ENCODE assay signal across 8 cellular contexts in genomic region chr17:82414548-82415281, GRCh38. TPM values are rescaled to one million over a fixed set of nuclear protein-coding genes. Genes with fewer than 3 reads are reported as not detected.
A peak's percentile ranks its signal among the peaks of the same experiment; 100 is the strongest.
DNase-seq lines count a peak whose midpoint lies in the region; ATAC-seq, FAIRE-seq and TF ChIP-seq lines count a peak whose summit lies in the region.

No MANE protein-coding gene starts in this region.

- no peaks in the 10 kb centered on the region for H3K9me3 ChIP-seq in SJCRH30 (replicated peaks)
- no peaks in the 10 kb centered on the region for H3K9me3 ChIP-seq in gastroesophageal sphincter
- H3K9me3 ChIP-seq in pancreas: no peaks in the 10 kb centered on the region
- no peaks in the 10 kb centered on the region for H3K9me3 ChIP-seq in tibial nerve

- FAIRE-seq in pancreas (lab: Jason Lieb, UNC): no peak

- TF ChIP-seq CTCF in HL-60 (IDR thresholded peaks at IDR 0.05; ENCODE audit: insufficient read depth, low read length): peak; percentile 16
- peak in 3 of 4 experiments; percentile 57 to 76 (median 60) for TF ChIP-seq CTCF in gastroesophageal sphincter (IDR thresholded peaks at IDR 0.05)
- peak in 3 of 4 donors; percentile 14 to 34 (median 32) for TF ChIP-seq CTCF in pancreas (IDR thresholded peaks at IDR 0.05)
- peak; percentile 59 to 88 (median 70) for TF ChIP-seq CTCF in tibial nerve (IDR thresholded peaks at IDR 0.05)

- peak; percentile 52 for ATAC-seq in gastroesophageal sphincter
- peak; percentile 32 to 75 (median 67) for ATAC-seq in pancreas
- no peak for ATAC-seq in GM19463 (IDR thresholded peaks at IDR 0.05; ENCODE audit: unreplicated experiment)

- DNase-seq in Ammon's horn (ENCODE audit: low spot score): peak; percentile 78
- peak; percentile 46 to 73 for DNase-seq in HL-60 (ENCODE audit: low read depth in 1 of 2, low spot score in 1 of 2)
- peak; percentile 82 to 87 for DNase-seq in SJCRH30
- DNase-seq in activated gamma-delta T cell treated with anti-CD3 and anti-CD28 coated beads, Interleukin-2, amount 50 U/mL, for 16 hours (ENCODE audit: low read depth): peak; percentile 58
- peak in 5 of 6 donors; percentile 65 to 89 (median 76) for DNase-seq in pancreas
- peak in 1 of 2 donors; percentile 66 for DNase-seq in tibial nerve (ENCODE audit: low spot score in 2 of 2)

- TF ChIP-seq EP300 in gastroesophageal sphincter (IDR thresholded peaks at IDR 0.05) (no peak), tibial nerve (IDR thresholded peaks at IDR 0.05) (peak in 1 of 2 donors; percentile 24)

- intact Hi-C loops in pancreas (cut with DNase I): no loop called here

- TF ChIP-seq POLR2A in gastroesophageal sphincter (IDR thresholded peaks at IDR 0.05) (no peak), tibial nerve (IDR thresholded peaks at IDR 0.05) (no peak)

- H3K27me3 ChIP-seq in HL-60 (ENCODE audit: insufficient read depth, poor library complexity, severe bottlenecking): no peaks in the 10 kb centered on the region
- H3K27me3 ChIP-seq in SJCRH30: no peaks in the 10 kb centered on the region
- no peaks in the 10 kb centered on the region for H3K27me3 ChIP-seq in gastroesophageal sphincter
- no peaks in the 10 kb centered on the region for H3K27me3 ChIP-seq in pancreas
- no peaks in the 10 kb centered on the region for H3K27me3 ChIP-seq in tibial nerve

- H3K4me1 ChIP-seq in SJCRH30: peaks cover 31% of the 10 kb centered on the region
- H3K4me1 ChIP-seq in gastroesophageal sphincter: peaks cover 0 to 43% (median 5%) of the 10 kb centered on the region in 3 donors
- peaks cover 4 to 14% (median 6%) of the 10 kb centered on the region in 3 donors for H3K4me1 ChIP-seq in pancreas
- H3K4me1 ChIP-seq in tibial nerve: peaks cover 0 to 33% (median 2%) of the 10 kb centered on the region in 4 donors

- H3K27ac ChIP-seq in HL-60 (replicated peaks) (no peak overlapping the region), SJCRH30 (no peak overlapping the region), gastroesophageal sphincter (no peak overlapping the region), pancreas (no peak overlapping the region), tibial nerve (no peak overlapping the region)

- H3K4me3 ChIP-seq in HL-60 (replicated peaks; ENCODE audit: insufficient read depth, low read length) (no peak overlapping the region), SJCRH30 (no peak overlapping the region), gastroesophageal sphincter (no peak overlapping the region), pancreas (no peak overlapping the region), tibial nerve (no peak overlapping the region)

- no peaks in the 10 kb centered on the region for H3K36me3 ChIP-seq in SJCRH30
- peaks cover 0 to 33% of the 10 kb centered on the region in 2 donors for H3K36me3 ChIP-seq in gastroesophageal sphincter
- no peaks in the 10 kb centered on the region for H3K36me3 ChIP-seq in pancreas
- peaks cover 0 to 27% (median 0%) of the 10 kb centered on the region in 3 donors for H3K36me3 ChIP-seq in tibial nerve

- 3 to 8% methylated on average over 15 to 18 of the region's 38 CpGs for WGBS in gastroesophageal sphincter (ENCODE audit: low coverage in 1 of 2), 2 donors
- 31 to 33% methylated on average over 38 of the region's 38 CpGs for WGBS in pancreas, 2 donors
- 19 to 21% methylated on average over 38 of the region's 38 CpGs for WGBS in tibial nerve, 2 donors

RNA-seq across cellular contexts. Expression of gene HEXD, which starts 3.4 kb away (rescaled TPM):
- total RNA-seq in SJCRH30 (2014; rRNA removed; shearing (Covaris generic)): 8.9 and 14.2 TPM in 2 replicates
- total RNA-seq in gastroesophageal sphincter (10 to 100 TPM; 13.9 to 31.9 (median 19.1) TPM), pancreas (10 to 100 TPM; 25.9 to 57.3 (median 38.1) TPM), tibial nerve (100 to 1,000 TPM in 1 of 4 donors, 10 to 100 TPM in 3; 65.6 to 143 (median 95.1) TPM)
- 100 to 1,000 TPM; 175 to 275 TPM for polyA plus RNA-seq in pancreas

RNA-seq across cellular contexts. Expression of gene OGFOD3, which starts 3.7 kb away (rescaled TPM):
- 142 and 144 TPM in 2 replicates for total RNA-seq in SJCRH30 (2014; rRNA removed; shearing (Covaris generic))
- 10 to 100 TPM; 26.4 to 39.5 (median 28.8) TPM for total RNA-seq in gastroesophageal sphincter
- 10 to 100 TPM; 17.8 to 24.4 (median 19.9) TPM for total RNA-seq in pancreas
- 10 to 100 TPM; 18.2 to 28.0 TPM for polyA plus RNA-seq in pancreas
- total RNA-seq in tibial nerve: 10 to 100 TPM; 23.7 to 51.6 (median 40.7) TPM

RNA-seq across cellular contexts. Expression of gene CYBC1, which starts 35.8 kb away (rescaled TPM):
- total RNA-seq in SJCRH30 (2014; rRNA removed; shearing (Covaris generic)): 62.8 and 69.7 TPM in 2 replicates
- total RNA-seq in gastroesophageal sphincter: 10 to 100 TPM; 53.8 to 78.5 (median 59.4) TPM
- total RNA-seq in pancreas: 10 to 100 TPM; 29.3 to 66.9 (median 38.6) TPM
- 10 to 100 TPM; 46.4 to 54.9 TPM for polyA plus RNA-seq in pancreas
- 100 to 1,000 TPM in 2 of 4 donors, 10 to 100 TPM in 2; 45.4 to 106 (median 86.4) TPM for total RNA-seq in tibial nerve

RNA-seq across cellular contexts. Expression of gene UTS2R, which starts 43.1 kb away (rescaled TPM):
- 8.0 and 8.3 TPM in 2 replicates for total RNA-seq in SJCRH30 (2014; rRNA removed; shearing (Covaris generic))
- total RNA-seq in gastroesophageal sphincter (not detected), pancreas (under 1 TPM in 3 of 6 donors, not detected in 3; 0.37 to 0.87 (median 0.74) TPM), tibial nerve (under 1 TPM in 1 of 4 donors, not detected in 3; 0.20 TPM)
- polyA plus RNA-seq in pancreas: not detected

RNA-seq across cellular contexts. Expression of gene NARF, which starts 43.8 kb away (rescaled TPM):
- total RNA-seq in SJCRH30 (2014; rRNA removed; shearing (Covaris generic)): 150 and 156 TPM in 2 replicates
- total RNA-seq in gastroesophageal sphincter (10 to 100 TPM; 30.4 to 78.1 (median 44.9) TPM), pancreas (10 to 100 TPM; 21.3 to 42.8 (median 30.2) TPM), tibial nerve (10 to 100 TPM; 25.8 to 79.2 (median 59.9) TPM)
- polyA plus RNA-seq in pancreas: 10 to 100 TPM; 57.8 to 96.9 TPM

Comparison
In these comparisons a context has a peak if more than half of its experiments do, and no peak if none do; other contexts are left out.
1. CTCF ChIP-seq: peak in every context shown above with its lines; median percentile 70 in tibial nerve; 60 in gastroesophageal sphincter; 32 in pancreas; 16 in HL-60.